Comparison of ENCODE assay signal across 13 cellular contexts in genomic region chr1:58358311-58358710, GRCh38.
A peak's percentile ranks its signal among the peaks of the same experiment; 100 is the strongest.
DNase-seq lines count a peak whose midpoint lies in the region; ATAC-seq, FAIRE-seq and TF ChIP-seq lines count a peak whose summit lies in the region.
"Had no signal": no experiment of that assay in that cellular context is flagged by ENCODE, and none has a peak within 500 bp of the region (broad histone marks: within the 10 kb centered on the region; RNA-seq: fewer than 3 reads in every experiment).

No MANE protein-coding gene starts in this region.

- TF ChIP-seq CTCF in HEK293 (tag by site-specific recombination; IDR thresholded peaks at IDR 0.05) (no peak), RWPE2 (IDR thresholded peaks at IDR 0.05; ENCODE audit: poor library complexity, severe bottlenecking) (no peak), Peyer's patch (IDR thresholded peaks at IDR 0.05) (no peak)

- H3K9me3 ChIP-seq in HEK293 (ENCODE audit: control insufficient read depth, insufficient read depth, low read depth, low read length) (no peaks in the 10 kb centered on the region), RWPE2 (ENCODE audit: severe bottlenecking) (no peaks in the 10 kb centered on the region), Peyer's patch (no peaks in the 10 kb centered on the region)

- no peaks in the 10 kb centered on the region for H3K9me3 Mint-ChIP-seq in activated CD4-positive, alpha-beta T cell treated with anti-CD3 and anti-CD28 coated beads, Interleukin-2, amount 10 ng/mL, durations not matched to agents 24 days and 14 days
- no peaks in the 10 kb centered on the region for H3K9me3 Mint-ChIP-seq in T-helper 2 cell treated with Interferon-gamma antibody and Interleukin-4, amounts not matched to agents 5 μg/mL and 100 μg/mL, for 36 hours
- H3K9me3 Mint-ChIP-seq: CD4-positive, alpha-beta T cell; stimulated activated naive CD8-positive, alpha-beta T cell treated with anti-CD3 and anti-CD28 coated beads, Interleukin-15, Interleukin-2, amounts not matched to agents 100 ng/mL and 50 ng/mL, for 24 hours had no signal

- H3K36me3 Mint-ChIP-seq in activated CD4-positive, alpha-beta T cell treated with anti-CD3 and anti-CD28 coated beads, Interleukin-2, amount 10 ng/mL, durations not matched to agents 24 days and 14 days (ENCODE audit: low read depth): no peaks in the 10 kb centered on the region
- H3K36me3 Mint-ChIP-seq in T-helper 2 cell treated with Interferon-gamma antibody and Interleukin-4, amounts not matched to agents 5 μg/mL and 100 μg/mL, for 36 hours (ENCODE audit: low read depth): no peaks in the 10 kb centered on the region

- CTCF ChIA-PET in HEK293 (lab: Yijun Ruan, JAX): no interaction called here

- H3K27ac Mint-ChIP-seq in activated CD4-positive, alpha-beta T cell treated with anti-CD3 and anti-CD28 coated beads, Interleukin-2, amount 10 ng/mL, durations not matched to agents 24 days and 14 days: no peak overlapping the region
- no peak overlapping the region for H3K27ac Mint-ChIP-seq in T-helper 2 cell treated with Interferon-gamma antibody and Interleukin-4, amounts not matched to agents 5 μg/mL and 100 μg/mL, for 36 hours
- H3K27ac Mint-ChIP-seq: CD4-positive, alpha-beta T cell; progenitor cell of endocrine pancreas; stimulated activated naive CD8-positive, alpha-beta T cell treated with anti-CD3 and anti-CD28 coated beads, Interleukin-15, Interleukin-2, amounts not matched to agents 100 ng/mL and 50 ng/mL, for 24 hours had no signal

- intact Hi-C loops in activated CD4-positive, alpha-beta T cell treated with anti-CD3 and anti-CD28 coated beads, Interleukin-2, amount 10 ng/mL, durations not matched to agents 24 days and 14 days (cut with micrococcal nuclease): no loop called here

- H3K27me3 ChIP-seq in RWPE2 (ENCODE audit: insufficient read depth, poor library complexity, severe bottlenecking) (peaks cover 6% of the 10 kb centered on the region), Peyer's patch (no peaks in the 10 kb centered on the region)
- H3K27me3 ChIP-seq: dorsolateral prefrontal cortex had no signal

- H3K4me1 Mint-ChIP-seq in activated CD4-positive, alpha-beta T cell treated with anti-CD3 and anti-CD28 coated beads, Interleukin-2, amount 10 ng/mL, durations not matched to agents 24 days and 14 days: no peaks in the 10 kb centered on the region
- H3K4me1 Mint-ChIP-seq in T-helper 2 cell treated with Interferon-gamma antibody and Interleukin-4, amounts not matched to agents 5 μg/mL and 100 μg/mL, for 36 hours (ENCODE audit: low read depth): no peaks in the 10 kb centered on the region

- H3K27me3 Mint-ChIP-seq in activated CD4-positive, alpha-beta T cell treated with anti-CD3 and anti-CD28 coated beads, Interleukin-2, amount 10 ng/mL, durations not matched to agents 24 days and 14 days: no peaks in the 10 kb centered on the region
- H3K27me3 Mint-ChIP-seq in T-helper 2 cell treated with Interferon-gamma antibody and Interleukin-4, amounts not matched to agents 5 μg/mL and 100 μg/mL, for 36 hours (ENCODE audit: low read depth): peaks cover 2% of the 10 kb centered on the region
- H3K27me3 Mint-ChIP-seq: CD4-positive, alpha-beta T cell; stimulated activated naive CD8-positive, alpha-beta T cell treated with anti-CD3 and anti-CD28 coated beads, Interleukin-15, Interleukin-2, amounts not matched to agents 100 ng/mL and 50 ng/mL, for 24 hours had no signal

- H3K27ac ChIP-seq in HEK293 (ENCODE audit: extremely low read depth, low read depth, low read length) (no peak overlapping the region), RWPE2 (ENCODE audit: poor library complexity, severe bottlenecking) (no peak overlapping the region), Peyer's patch (no peak overlapping the region)
- H3K27ac ChIP-seq: dorsolateral prefrontal cortex had no signal

- FAIRE-seq in islet of Langerhans (lab: Jason Lieb, UNC): peak; percentile 94

- ATAC-seq in RWPE2 (ENCODE audit: low read depth): peak; percentile 69

- H3K4me1 ChIP-seq in HEK293 (ENCODE audit: control insufficient read depth, insufficient read depth, low read length): no peaks in the 10 kb centered on the region
- no peaks in the 10 kb centered on the region for H3K4me1 ChIP-seq in RWPE2 (ENCODE audit: insufficient read depth, poor library complexity, severe bottlenecking)
- H3K4me1 ChIP-seq in Peyer's patch: no peaks in the 10 kb centered on the region

- no peak overlapping the region for H3K4me3 ChIP-seq in HEK293 (ENCODE audit: low read depth, low read length)
- no peak overlapping the region for H3K4me3 ChIP-seq in RWPE2 (ENCODE audit: severe bottlenecking)
- H3K4me3 ChIP-seq in Peyer's patch: no peak overlapping the region
- H3K4me3 ChIP-seq: dorsolateral prefrontal cortex had no signal

- H3K36me3 ChIP-seq in HEK293 (ENCODE audit: control insufficient read depth in 2 of 2, insufficient read depth in 1 of 2, low read length in 2 of 2) (no peaks in the 10 kb centered on the region), RWPE2 (ENCODE audit: low read depth) (no peaks in the 10 kb centered on the region), Peyer's patch (no peaks in the 10 kb centered on the region)

- POLR2A ChIA-PET in HEK293 (lab: Yijun Ruan, JAX): interaction anchor here (0.7 kb wide), 1 partner anchor 590 kb away, joined by 3 read pairs; no protein-coding TSS in a partner anchor

- DNase-seq in AG20443 (ENCODE audit: low spot score): peak; percentile 40
- DNase-seq in RWPE2 (ENCODE audit: low spot score): no peak
- DNase-seq in activated CD4-positive, alpha-beta T cell treated with anti-CD3 and anti-CD28 coated beads, Interleukin-2, amount 10 ng/mL, durations not matched to agents 24 days and 14 days: no peak
- DNase-seq in Peyer's patch: no peak
- DNase-seq in T-helper 2 cell treated with Interferon-gamma antibody and Interleukin-4, amounts not matched to agents 5 μg/mL and 100 μg/mL, for 36 hours (ENCODE audit: low spot score): no peak
- no peak for DNase-seq in effector CD8-positive, alpha-beta T cell (lab: John Stamatoyannopoulos, UW)
- DNase-seq: CD4-positive, alpha-beta T cell; dorsolateral prefrontal cortex; stimulated activated CD4-positive, alpha-beta T cell treated with anti-CD3 and anti-CD28 coated beads, Interleukin-4, amount 100 ng/mL, for 24 hours had no signal

- TF ChIP-seq POLR2A in Peyer's patch (IDR thresholded peaks at IDR 0.05): no peak

- H3K4me3 Mint-ChIP-seq in activated CD4-positive, alpha-beta T cell treated with anti-CD3 and anti-CD28 coated beads, Interleukin-2, amount 10 ng/mL, durations not matched to agents 24 days and 14 days: no peak overlapping the region
- H3K4me3 Mint-ChIP-seq in T-helper 2 cell treated with Interferon-gamma antibody and Interleukin-4, amounts not matched to agents 5 μg/mL and 100 μg/mL, for 36 hours: no peak overlapping the region
- H3K4me3 Mint-ChIP-seq: CD4-positive, alpha-beta T cell; stimulated activated naive CD8-positive, alpha-beta T cell treated with anti-CD3 and anti-CD28 coated beads, Interleukin-15, Interleukin-2, amounts not matched to agents 100 ng/mL and 50 ng/mL, for 24 hours had no signal

TF ChIP-seq in HEK293, 187 proteins besides CTCF, POLR2A, EP300 and RAD21 (continues in another document):
- TF ChIP-seq ZNF624 (tag by site-specific recombination; IDR thresholded peaks at IDR 0.05) (no peak), ZNF513 (tag by site-specific recombination; IDR thresholded peaks at IDR 0.05) (no peak), ZBTB10 (tag by site-specific recombination; IDR thresholded peaks at IDR 0.05) (no peak), ZNF692 (tag by site-specific recombination; IDR thresholded peaks at IDR 0.05) (peak; percentile 48; the same call in 1 of the 2 replicates), KLF8 (tag by site-specific recombination; IDR thresholded peaks at IDR 0.05) (no peak)
